ENCODE assay signal across 32 cellular contexts in the genomic region with DNA sequence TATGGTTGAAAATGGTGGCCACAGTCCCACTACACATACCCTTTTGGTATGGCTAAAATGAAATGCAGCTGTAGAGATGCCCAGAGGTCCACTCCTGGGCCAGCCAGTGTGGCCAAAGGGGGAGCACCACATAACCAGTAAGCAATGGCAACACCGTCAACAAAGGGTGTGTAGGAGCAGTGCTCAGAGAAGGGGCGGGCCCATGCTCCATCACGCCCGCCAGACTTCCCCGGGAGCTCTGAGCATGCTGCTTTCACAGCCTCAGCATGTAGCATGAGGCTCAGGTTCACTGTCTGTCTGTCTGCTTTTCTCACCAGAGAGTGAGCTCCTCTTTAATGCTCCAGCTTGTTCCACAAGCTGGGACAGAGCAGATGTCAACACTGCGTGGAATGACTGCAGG.
"Had no signal": no experiment of that assay in that cellular context is flagged by ENCODE, and none has a peak within 500 bp of the region (broad histone marks: within the 10 kb centered on the region; RNA-seq: fewer than 3 reads in every experiment).

No MANE protein-coding gene starts in this region.

- ATAC-seq: activated CD8-positive, alpha-beta T cell treated with anti-CD3 and anti-CD28 coated beads for 36 hours; activated naive CD4-positive, alpha-beta T cell treated with anti-CD3 and anti-CD28 coated beads, Interleukin-2, amount 50 U/mL, for 72 hours; activated T-cell treated with anti-CD3 and anti-CD28 coated beads, Interleukin-2, amount 50 U/mL, for 4 hours; body of pancreas; PC-3 had no signal

- H3K4me3 ChIP-seq: adrenal gland, body of pancreas, breast epithelium, Peyer's patch had no signal

- DNase-seq: activated CD4-positive, alpha-beta T cell treated with anti-CD3 and anti-CD28 coated beads for 1 hour; activated CD4-positive, alpha-beta T cell treated with anti-CD3 and anti-CD28 coated beads for 48 hours; activated CD4-positive, alpha-beta T cell treated with anti-CD3 and anti-CD28 coated beads, Interleukin-2, amount 50 U/mL, for 4 hours; activated CD4-positive, CD25-positive, alpha-beta regulatory T cell; activated CD8-positive, alpha-beta T cell treated with anti-CD3 and anti-CD28 coated beads for 36 hours; activated gamma-delta T cell treated with Interleukin-2 at 50 U/mL for 16 hours; activated naive CD4-positive, alpha-beta T cell treated with anti-CD3 and anti-CD28 coated beads for 36 hours; activated T-cell treated with anti-CD3 and anti-CD28 coated beads for 4 hours; activated T-cell treated with anti-CD3 and anti-CD28 coated beads, Interleukin-2, amount 50 U/mL, for 4 hours; adrenal gland; body of pancreas; IMR-90; Karpas-422; KBM-7; NCI-H1105; NCI-H1417 treated with DMSO at 0.1 percent for 48 hours; NCI-H187 treated with DMSO at 0.1 percent for 48 hours; NCI-H2081; NCI-H2171 treated with DMSO at 0.1 percent for 48 hours; NCI-H345; NCI-H524 treated with DMSO at 0.1 percent for 48 hours; PC-3; Peyer's patch; RPMI8226; SIG-M5; SW 1271; T-helper 1 cell; T-helper 2 cell; T-helper 9 cell; WERI-Rb-1 had no signal

- H3K4me1 ChIP-seq: body of pancreas, breast epithelium had no signal

- H3K27me3 ChIP-seq: adrenal gland, body of pancreas, Peyer's patch had no signal

- H3K36me3 ChIP-seq: adrenal gland, breast epithelium, Peyer's patch, WERI-Rb-1 had no signal

- H3K27ac ChIP-seq: adrenal gland, body of pancreas, breast epithelium, Peyer's patch, WERI-Rb-1 had no signal

- H3K9me3 ChIP-seq: adrenal gland, body of pancreas, breast epithelium, Peyer's patch had no signal
